11 cellular contexts compared by ENCODE assay signal in the genomic region with DNA sequence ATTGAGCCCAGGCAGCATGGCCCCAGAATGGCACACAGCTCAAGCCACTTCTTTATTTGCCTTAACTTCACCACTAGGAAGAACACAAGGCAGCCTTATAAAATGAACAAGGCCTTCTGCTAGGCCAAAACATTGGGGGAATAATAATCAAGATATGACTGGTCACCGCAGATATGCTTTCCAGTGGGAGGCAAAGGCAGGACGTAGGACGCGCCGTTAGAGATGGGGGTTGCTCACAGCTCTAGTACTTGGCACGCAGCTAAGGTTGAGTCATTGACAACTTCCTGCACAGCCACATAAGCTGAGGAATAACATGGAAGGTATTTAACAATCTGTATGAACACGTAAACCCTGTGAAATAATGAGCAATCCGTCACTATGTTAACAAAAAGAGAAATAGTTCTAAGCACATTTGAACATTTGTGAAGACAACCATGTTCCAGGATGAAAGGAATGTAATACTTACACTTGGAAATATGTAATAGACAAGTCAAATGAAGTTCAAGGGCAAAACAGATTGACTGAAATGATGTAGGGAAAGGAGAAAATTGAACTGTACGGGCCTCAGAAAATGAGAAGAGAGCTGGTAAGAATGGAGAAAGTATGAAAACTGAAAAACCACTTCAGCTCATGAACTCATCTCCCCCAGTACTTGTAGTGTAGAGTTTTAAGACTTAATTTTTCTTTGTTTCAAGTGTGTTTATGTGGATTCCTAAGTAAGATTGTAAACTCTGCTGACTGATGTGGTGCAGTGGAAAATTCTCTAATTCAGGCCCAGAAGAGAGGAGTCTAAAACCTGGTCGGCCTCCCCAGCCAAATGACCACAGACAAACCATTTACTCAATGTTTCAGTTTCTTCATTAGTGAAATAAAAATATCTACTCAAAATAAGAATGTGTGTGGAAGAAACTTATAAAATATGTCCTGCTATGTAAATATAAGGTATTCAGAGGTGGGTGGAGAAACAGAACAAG. TPM values are rescaled to one million over a fixed set of nuclear protein-coding genes. Genes with fewer than 3 reads are reported as not detected.
A peak's percentile ranks its signal among the peaks of the same experiment; 100 is the strongest.
DNase-seq lines count a peak whose midpoint lies in the region; ATAC-seq and TF ChIP-seq lines count a peak whose summit lies in the region.
"Had no signal": no experiment of that assay in that cellular context is flagged by ENCODE, and none has a peak within 500 bp of the region (broad histone marks: within the 10 kb centered on the region; RNA-seq: fewer than 3 reads in every experiment).

No MANE protein-coding gene starts in this region.

- H3K4me1 ChIP-seq in PC-9 (replicated peaks; ENCODE audit: insufficient read depth) (no peaks in the 10 kb centered on the region), sigmoid colon (peaks cover 0 to 18% (median 12%) of the 10 kb centered on the region in 4 donors)

- no peak overlapping the region for H3K4me3 Mint-ChIP-seq in WTC11
- H3K4me3 Mint-ChIP-seq: central memory CD8-positive, alpha-beta T cell; T-helper 1 cell treated with Interleukin-12 subunit alpha and Interleukin-12 subunit beta and Interleukin-4 antibody, amounts not matched to agents 30 μg/mL and 1 μg/mL, for 36 hours had no signal

- H3K27me3 ChIP-seq in PC-9 (ENCODE audit: insufficient read depth, low read depth) (no peaks in the 10 kb centered on the region), sigmoid colon (no peaks in the 10 kb centered on the region)

- H3K9me2 ChIP-seq in PC-9 (ENCODE audit: insufficient read depth) = no peaks in the 10 kb centered on the region; the same call in 1 of the 2 replicates

- H3K9me3 ChIP-seq in PC-9 (ENCODE audit: insufficient read depth, low read depth) (0 out of 2 replicates have a peak, but pooled peaks cover 2% of the 10 kb centered on the region), sigmoid colon (no peaks in the 10 kb centered on the region)

- no peak for TF ChIP-seq EP300 in sigmoid colon (IDR thresholded peaks at IDR 0.05)

- no peaks in the 10 kb centered on the region for H3K27me3 Mint-ChIP-seq in WTC11 (ENCODE audit: low read depth)

- no peaks in the 10 kb centered on the region for H3F3A ChIP-seq in PC-9 (ENCODE audit: insufficient read depth, low read depth)

- no peak for DNase-seq in activated CD4-positive, CD25-positive, alpha-beta regulatory T cell treated with anti-CD3 and anti-CD28 coated beads, Interleukin-2, amount 50 U/mL, for 72 hours
- peak; percentile 62 to 73 for DNase-seq in PC-9
- DNase-seq in erythroblast (lab: John Stamatoyannopoulos, UW) = peak; percentile 73 to 85
- peak; percentile 64 for DNase-seq in sigmoid colon
- no peak for DNase-seq in iPS-NIHi11 (ENCODE audit: low spot score)
- no peak for DNase-seq in HuH-7 (ENCODE audit: low spot score)
- DNase-seq in WTC11 (ENCODE audit: low spot score) = no peak

- CTCF ChIA-PET in PC-9 (lab: Charles Lee) = no interaction called here
- CTCF ChIA-PET in WTC11 (lab: Charles Lee) = no interaction called here

- H3K4me1 Mint-ChIP-seq in WTC11 = peaks cover 6% of the 10 kb centered on the region; the same call in 1 of the 2 replicates
- H3K4me1 Mint-ChIP-seq: central memory CD8-positive, alpha-beta T cell had no signal

- H3K36me3 ChIP-seq in PC-9 (ENCODE audit: low read depth) (no peaks in the 10 kb centered on the region), sigmoid colon (no peaks in the 10 kb centered on the region)

- H3K27ac ChIP-seq in PC-9 (peak overlapping the region; percentile 37; the same call in 1 of the 2 replicates), sigmoid colon (peak overlapping the region; percentile 22 to 51 (median 48))
- H3K27ac ChIP-seq: 22Rv1 had no signal

- peak; percentile 72 to 79 for ATAC-seq in activated CD4-positive, CD25-positive, alpha-beta regulatory T cell treated with anti-CD3 and anti-CD28 coated beads, Interleukin-2, amount 50 U/mL, for 24 hours
- ATAC-seq in WTC11 = no peak

- no peak for TF ChIP-seq POLR2A in erythroblast (IDR thresholded peaks at IDR 0.05; ENCODE audit: low read length)
- TF ChIP-seq POLR2A in sigmoid colon (IDR thresholded peaks at IDR 0.05) = no peak

- H3K36me3 Mint-ChIP-seq in WTC11 = no peaks in the 10 kb centered on the region

- H2AFZ ChIP-seq in PC-9 = 0 out of 2 replicates have a peak overlapping the region, but pooled peaks have one; percentile 23

- BruUV-seq in PC-9 (replicated peaks; lab: Mats Ljungman, UMichigan) = no TSS peak

- TF ChIP-seq CTCF in PC-9 (conservative IDR thresholded peaks at IDR 0.05) (no peak), sigmoid colon (IDR thresholded peaks at IDR 0.05) (no peak), WTC11 (IDR thresholded peaks at IDR 0.05) (no peak)

- no peaks in the 10 kb centered on the region for H3K79me2 ChIP-seq in PC-9 (ENCODE audit: low read depth)

- 79 to 89% methylated on average over 10 of the region's 10 CpGs for WGBS in sigmoid colon, 2 donors

- H4K20me1 ChIP-seq in PC-9 (ENCODE audit: insufficient read depth) = no peaks in the 10 kb centered on the region

- intact Hi-C loops in PC-9 (cut with micrococcal nuclease; ENCODE audit: unreplicated experiment) = loop anchor here (5.0 kb wide), 1 partner anchor 164 kb away; no protein-coding TSS in a partner anchor
- intact Hi-C loops in sigmoid colon (cut with DNase I) = no loop called here

- H3K4me3 ChIP-seq in PC-9 (no peak overlapping the region), sigmoid colon (no peak overlapping the region)

- no peaks in the 10 kb centered on the region for H3K9me3 Mint-ChIP-seq in WTC11
- H3K9me3 Mint-ChIP-seq: central memory CD8-positive, alpha-beta T cell; T-helper 1 cell treated with Interleukin-12 subunit alpha and Interleukin-12 subunit beta and Interleukin-4 antibody, amounts not matched to agents 30 μg/mL and 1 μg/mL, for 36 hours had no signal

- POLR2A ChIA-PET in PC-9 (lab: Charles Lee; ENCODE audit: unreplicated experiment) (interaction anchor here (0.5 to 0.6 kb wide), 3 partner anchors 37 to 1017 kb away, joined by 3 to 10 read pairs (median 6); no protein-coding TSS in a partner anchor), WTC11 (lab: Charles Lee) (no interaction called here)

- H3K27ac Mint-ChIP-seq in WTC11 = no peak overlapping the region
- H3K27ac Mint-ChIP-seq: T-helper 1 cell treated with Interleukin-12 subunit alpha and Interleukin-12 subunit beta and Interleukin-4 antibody, amounts not matched to agents 30 μg/mL and 1 μg/mL, for 36 hours had no signal

- 0 out of 2 replicates have a peak overlapping the region, but pooled peaks have one; percentile 3 for H3K4me2 ChIP-seq in PC-9

TF ChIP-seq in WTC11, 78 proteins besides CTCF, POLR2A, EP300 and RAD21 (continues in another document):
- TF ChIP-seq, protein P1, sequence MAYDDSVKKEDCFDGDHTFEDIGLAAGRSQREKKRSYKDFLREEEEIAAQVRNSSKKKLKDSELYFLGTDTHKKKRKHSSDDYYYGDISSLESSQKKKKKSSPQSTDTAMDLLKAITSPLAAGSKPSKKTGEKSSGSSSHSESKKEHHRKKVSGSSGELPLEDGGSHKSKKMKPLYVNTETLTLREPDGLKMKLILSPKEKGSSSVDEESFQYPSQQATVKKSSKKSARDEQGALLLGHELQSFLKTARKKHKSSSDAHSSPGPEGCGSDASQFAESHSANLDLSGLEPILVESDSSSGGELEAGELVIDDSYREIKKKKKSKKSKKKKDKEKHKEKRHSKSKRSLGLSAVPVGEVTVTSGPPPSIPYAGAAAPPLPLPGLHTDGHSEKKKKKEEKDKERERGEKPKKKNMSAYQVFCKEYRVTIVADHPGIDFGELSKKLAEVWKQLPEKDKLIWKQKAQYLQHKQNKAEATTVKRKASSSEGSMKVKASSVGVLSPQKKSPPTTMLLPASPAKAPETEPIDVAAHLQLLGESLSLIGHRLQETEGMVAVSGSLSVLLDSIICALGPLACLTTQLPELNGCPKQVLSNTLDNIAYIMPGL (CRISPR knock-in tag; IDR thresholded peaks at IDR 0.05) = no peak
- TF ChIP-seq RORB (CRISPR knock-in tag; IDR thresholded peaks at IDR 0.05) = no peak
- no peak for TF ChIP-seq TCF7 (CRISPR knock-in tag; IDR thresholded peaks at IDR 0.05; ENCODE audit: low read depth)
- TF ChIP-seq, protein P2, sequence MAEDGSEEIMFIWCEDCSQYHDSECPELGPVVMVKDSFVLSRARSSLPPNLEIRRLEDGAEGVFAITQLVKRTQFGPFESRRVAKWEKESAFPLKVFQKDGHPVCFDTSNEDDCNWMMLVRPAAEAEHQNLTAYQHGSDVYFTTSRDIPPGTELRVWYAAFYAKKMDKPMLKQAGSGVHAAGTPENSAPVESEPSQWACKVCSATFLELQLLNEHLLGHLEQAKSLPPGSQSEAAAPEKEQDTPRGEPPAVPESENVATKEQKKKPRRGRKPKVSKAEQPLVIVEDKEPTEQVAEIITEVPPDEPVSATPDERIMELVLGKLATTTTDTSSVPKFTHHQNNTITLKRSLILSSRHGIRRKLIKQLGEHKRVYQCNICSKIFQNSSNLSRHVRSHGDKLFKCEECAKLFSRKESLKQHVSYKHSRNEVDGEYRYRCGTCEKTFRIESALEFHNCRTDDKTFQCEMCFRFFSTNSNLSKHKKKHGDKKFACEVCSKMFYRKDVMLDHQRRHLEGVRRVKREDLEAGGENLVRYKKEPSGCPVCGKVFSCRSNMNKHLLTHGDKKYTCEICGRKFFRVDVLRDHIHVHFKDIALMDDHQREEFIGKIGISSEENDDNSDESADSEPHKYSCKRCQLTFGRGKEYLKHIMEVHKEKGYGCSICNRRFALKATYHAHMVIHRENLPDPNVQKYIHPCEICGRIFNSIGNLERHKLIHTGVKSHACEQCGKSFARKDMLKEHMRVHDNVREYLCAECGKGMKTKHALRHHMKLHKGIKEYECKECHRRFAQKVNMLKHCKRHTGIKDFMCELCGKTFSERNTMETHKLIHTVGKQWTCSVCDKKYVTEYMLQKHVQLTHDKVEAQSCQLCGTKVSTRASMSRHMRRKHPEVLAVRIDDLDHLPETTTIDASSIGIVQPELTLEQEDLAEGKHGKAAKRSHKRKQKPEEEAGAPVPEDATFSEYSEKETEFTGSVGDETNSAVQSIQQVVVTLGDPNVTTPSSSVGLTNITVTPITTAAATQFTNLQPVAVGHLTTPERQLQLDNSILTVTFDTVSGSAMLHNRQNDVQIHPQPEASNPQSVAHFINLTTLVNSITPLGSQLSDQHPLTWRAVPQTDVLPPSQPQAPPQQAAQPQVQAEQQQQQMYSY (CRISPR knock-in tag; IDR thresholded peaks at IDR 0.05) = no peak
- TF ChIP-seq ZNF423 (CRISPR knock-in tag; IDR thresholded peaks at IDR 0.05) = no peak
- TF ChIP-seq, protein P3, sequence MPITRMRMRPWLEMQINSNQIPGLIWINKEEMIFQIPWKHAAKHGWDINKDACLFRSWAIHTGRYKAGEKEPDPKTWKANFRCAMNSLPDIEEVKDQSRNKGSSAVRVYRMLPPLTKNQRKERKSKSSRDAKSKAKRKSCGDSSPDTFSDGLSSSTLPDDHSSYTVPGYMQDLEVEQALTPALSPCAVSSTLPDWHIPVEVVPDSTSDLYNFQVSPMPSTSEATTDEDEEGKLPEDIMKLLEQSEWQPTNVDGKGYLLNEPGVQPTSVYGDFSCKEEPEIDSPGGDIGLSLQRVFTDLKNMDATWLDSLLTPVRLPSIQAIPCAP (CRISPR knock-in tag; IDR thresholded peaks at IDR 0.05) = no peak
- no peak for TF ChIP-seq ATF1 (CRISPR knock-in tag; IDR thresholded peaks at IDR 0.05)

RNA-seq across cellular contexts. Expression of gene CCDC91, which starts 59.3 kb away (rescaled TPM):
- 30.7 and 38.9 TPM in 2 replicates for total RNA-seq in PC-9 (2021)
- total RNA-seq in sigmoid colon = 10 to 100 TPM; 42.9 to 85.7 (median 61.7) TPM
- 10 to 100 TPM; 12.4 to 16.0 (median 15.6) TPM for polyA plus RNA-seq in sigmoid colon
- 15.7 to 19.5 TPM (median 17.9 TPM) in 3 replicates for total RNA-seq in WTC11 (2021)

Comparison
In these comparisons a context has a peak if more than half of its experiments do, and no peak if none do; other contexts are left out.
1. DNase-seq: peak in PC-9 (2 of 2), erythroblast (2 of 2) and sigmoid colon (single experiment); none in activated CD4-positive, CD25-positive, alpha-beta regulatory T cell treated with anti-CD3 and anti-CD28 coated beads, Interleukin-2, amount 50 U/mL, for 72 hours (single experiment), iPS-NIHi11 (single experiment), HuH-7 (single experiment) and WTC11 (single experiment).